In genomic region chr18:31587538-31587937, GRCh38 we compare ENCODE assay signal across 24 cellular contexts. TPM values are rescaled to one million over a fixed set of nuclear protein-coding genes. Genes with fewer than 3 reads are reported as not detected.
DNase-seq lines count a peak whose midpoint lies in the region; ATAC-seq and TF ChIP-seq lines count a peak whose summit lies in the region.
"Had no signal": no experiment of that assay in that cellular context is flagged by ENCODE, and none has a peak within 500 bp of the region (broad histone marks: within the 10 kb centered on the region; RNA-seq: fewer than 3 reads in every experiment).

No MANE protein-coding gene starts in this region.

- TF ChIP-seq CTCF in brain (conservative IDR thresholded peaks at IDR 0.05) (no peak), fibroblast of villous mesenchyme (IDR thresholded peaks at IDR 0.05; ENCODE audit: insufficient read depth, low read depth, low read length) (no peak), neural crest cell (conservative IDR thresholded peaks at IDR 0.05) (no peak)

- ATAC-seq in activated T-cell treated with anti-CD3 and anti-CD28 coated beads, Interleukin-2, amount 50 U/mL, for 4 hours = no peak
- no peak for ATAC-seq in GM19328 (IDR thresholded peaks at IDR 0.05; ENCODE audit: unreplicated experiment)
- ATAC-seq: PC-3 had no signal

- no peaks in the 10 kb centered on the region for H3K36me3 Mint-ChIP-seq in brain
- peaks cover 3% of the 10 kb centered on the region for H3K36me3 Mint-ChIP-seq in neural crest cell (ENCODE audit: low read depth)
- H3K36me3 Mint-ChIP-seq in activated T-cell treated with anti-CD3 and anti-CD28 coated beads, Interleukin-2, amount 50 U/mL, for 4 hours (ENCODE audit: insufficient read depth) = no peaks in the 10 kb centered on the region
- no peaks in the 10 kb centered on the region for H3K36me3 Mint-ChIP-seq in activated T-cell treated with anti-CD3 and anti-CD28 coated beads, Interleukin-2, amount 50 U/mL, for 24 hours (ENCODE audit: low read depth)
- H3K36me3 Mint-ChIP-seq: CD4-positive, CD25-positive, alpha-beta regulatory T cell had no signal

- no peaks in the 10 kb centered on the region for H3K9me3 ChIP-seq in HUES48 (ENCODE audit: control insufficient read depth, insufficient read depth, low read length)
- H3K9me3 ChIP-seq: BLaER1, SK-N-SH had no signal

- H3K4me1 Mint-ChIP-seq in brain (peaks cover 24% of the 10 kb centered on the region), neural crest cell (peaks cover 25% of the 10 kb centered on the region)
- no peaks in the 10 kb centered on the region for H3K4me1 Mint-ChIP-seq in activated T-cell treated with anti-CD3 and anti-CD28 coated beads, Interleukin-2, amount 50 U/mL, for 4 hours (ENCODE audit: low read depth)
- H3K4me1 Mint-ChIP-seq in activated T-cell treated with anti-CD3 and anti-CD28 coated beads, Interleukin-2, amount 50 U/mL, for 24 hours (ENCODE audit: low read depth) = no peaks in the 10 kb centered on the region
- H3K4me1 Mint-ChIP-seq: CD4-positive, CD25-positive, alpha-beta regulatory T cell had no signal

- no peak overlapping the region for H3K4me3 ChIP-seq in HUES48 (ENCODE audit: low read depth, low read length)
- no peak overlapping the region for H3K4me3 ChIP-seq in fibroblast of villous mesenchyme (ENCODE audit: low read depth, low read length)
- H3K4me3 ChIP-seq: BLaER1 had no signal

- H3K4me3 Mint-ChIP-seq in brain = no peak overlapping the region
- H3K4me3 Mint-ChIP-seq in neural crest cell = peak overlapping the region; percentile 5
- H3K4me3 Mint-ChIP-seq in activated T-cell treated with anti-CD3 and anti-CD28 coated beads, Interleukin-2, amount 50 U/mL, for 4 hours = no peak overlapping the region
- no peak overlapping the region for H3K4me3 Mint-ChIP-seq in activated T-cell treated with anti-CD3 and anti-CD28 coated beads, Interleukin-2, amount 50 U/mL, for 24 hours
- H3K4me3 Mint-ChIP-seq: CD4-positive, CD25-positive, alpha-beta regulatory T cell had no signal

- H3K4me1 ChIP-seq in HUES48 (ENCODE audit: control insufficient read depth, insufficient read depth, low read length) = no peaks in the 10 kb centered on the region
- H3K4me1 ChIP-seq: BLaER1 had no signal

- H3K27ac Mint-ChIP-seq in brain (peak overlapping the region in 3 of 5 experiments; percentile 45 to 80 (median 67)), neural crest cell (ENCODE audit: unreplicated experiment) (no peak overlapping the region)
- no peak overlapping the region for H3K27ac Mint-ChIP-seq in activated T-cell treated with anti-CD3 and anti-CD28 coated beads, Interleukin-2, amount 50 U/mL, for 24 hours
- H3K27ac Mint-ChIP-seq: CD4-positive, CD25-positive, alpha-beta regulatory T cell had no signal

- H3K9ac ChIP-seq in HUES48 (ENCODE audit: low read depth, low read length) = no peak overlapping the region
- H3K9ac ChIP-seq: BLaER1, SK-N-SH had no signal

- H3K27me3 Mint-ChIP-seq in brain (no peaks in the 10 kb centered on the region), neural crest cell (ENCODE audit: low read depth) (no peaks in the 10 kb centered on the region)
- H3K27me3 Mint-ChIP-seq in activated T-cell treated with anti-CD3 and anti-CD28 coated beads, Interleukin-2, amount 50 U/mL, for 4 hours (ENCODE audit: low read depth) = peaks cover 6% of the 10 kb centered on the region
- H3K27me3 Mint-ChIP-seq in activated T-cell treated with anti-CD3 and anti-CD28 coated beads, Interleukin-2, amount 50 U/mL, for 24 hours = peaks cover 13% of the 10 kb centered on the region
- H3K27me3 Mint-ChIP-seq: CD4-positive, CD25-positive, alpha-beta regulatory T cell had no signal

- no peaks in the 10 kb centered on the region for H3K27me3 ChIP-seq in HUES48 (ENCODE audit: control insufficient read depth, insufficient read depth, low read length)
- H3K27me3 ChIP-seq: BLaER1 had no signal

- H3K9me3 Mint-ChIP-seq in brain (peaks cover 0 to 4% (median 0%) of the 10 kb centered on the region in 5 experiments), neural crest cell (peaks cover 9% of the 10 kb centered on the region)
- H3K9me3 Mint-ChIP-seq in activated T-cell treated with anti-CD3 and anti-CD28 coated beads, Interleukin-2, amount 50 U/mL, for 4 hours = no peaks in the 10 kb centered on the region
- H3K9me3 Mint-ChIP-seq in activated T-cell treated with anti-CD3 and anti-CD28 coated beads, Interleukin-2, amount 50 U/mL, for 24 hours = no peaks in the 10 kb centered on the region

- H3K36me3 ChIP-seq in HUES48 (ENCODE audit: control insufficient read depth, insufficient read depth, low read length) = no peaks in the 10 kb centered on the region
- H3K36me3 ChIP-seq: BLaER1 had no signal

- H3K27ac ChIP-seq in HUES48 (ENCODE audit: low read depth, low read length) = peak overlapping the region; percentile 13
- H3K27ac ChIP-seq: BLaER1 had no signal

- peak; percentile 92 for DNase-seq in fibroblast of villous mesenchyme (ENCODE audit: low read depth)
- no peak for DNase-seq in neural crest cell (ENCODE audit: low read depth, low spot score)
- no peak for DNase-seq in activated T-cell treated with anti-CD3 and anti-CD28 coated beads, Interleukin-2, amount 50 U/mL, for 4 hours
- no peak for DNase-seq in activated T-cell treated with anti-CD3 and anti-CD28 coated beads, Interleukin-2, amount 50 U/mL, for 24 hours
- no peak for DNase-seq in NCI-H1436 treated with DMSO at 0.1 percent for 48 hours (lab: John Stamatoyannopoulos, UW)
- DNase-seq: CD4-positive, CD25-positive, alpha-beta regulatory T cell; GOT3; HCEC 1CT; Karpas-422; NCI-H1092 treated with DMSO at 0.1 percent for 48 hours; NCI-H1436; NCI-H187 treated with DMSO at 0.1 percent for 48 hours; NCI-H2107; NCI-H446; NCI-H524 treated with DMSO at 0.1 percent for 48 hours; NCI-H774; PC-3; SK-N-SH had no signal

RNA-seq across cellular contexts. Expression of gene TTR, which starts 4.1 kb away (rescaled TPM):
- polyA plus RNA-seq in brain (ENCODE audit: insufficient read depth, low read depth, low replicate concordance) = 2.4 TPM
- total RNA-seq in fibroblast of villous mesenchyme = not detected in 2 replicates
- not detected in 2 replicates for total RNA-seq in neural crest cell
- 1 to 10 TPM in 1 of 3 donors, under 1 TPM in 2; 0.30 to 1.1 (median 0.56) TPM for total RNA-seq in activated T-cell treated with anti-CD3 and anti-CD28 coated beads, Interleukin-2, amount 50 U/mL, for 4 hours
- total RNA-seq: A172; CD4-positive, CD25-positive, alpha-beta regulatory T cell; M059J; PC-3 had no signal
- polyA plus RNA-seq: CD4-positive, CD25-positive, alpha-beta regulatory T cell; SK-N-SH had no signal

Comparison
In these comparisons a context has a peak if more than half of its experiments do, and no peak if none do; other contexts are left out.
1. H3K27ac Mint-ChIP-seq: peak in brain (3 of 5); none in neural crest cell (single experiment) and activated T-cell treated with anti-CD3 and anti-CD28 coated beads, Interleukin-2, amount 50 U/mL, for 24 hours (single experiment).